ENCODE assay signal across 12 cellular contexts in the genomic region with DNA sequence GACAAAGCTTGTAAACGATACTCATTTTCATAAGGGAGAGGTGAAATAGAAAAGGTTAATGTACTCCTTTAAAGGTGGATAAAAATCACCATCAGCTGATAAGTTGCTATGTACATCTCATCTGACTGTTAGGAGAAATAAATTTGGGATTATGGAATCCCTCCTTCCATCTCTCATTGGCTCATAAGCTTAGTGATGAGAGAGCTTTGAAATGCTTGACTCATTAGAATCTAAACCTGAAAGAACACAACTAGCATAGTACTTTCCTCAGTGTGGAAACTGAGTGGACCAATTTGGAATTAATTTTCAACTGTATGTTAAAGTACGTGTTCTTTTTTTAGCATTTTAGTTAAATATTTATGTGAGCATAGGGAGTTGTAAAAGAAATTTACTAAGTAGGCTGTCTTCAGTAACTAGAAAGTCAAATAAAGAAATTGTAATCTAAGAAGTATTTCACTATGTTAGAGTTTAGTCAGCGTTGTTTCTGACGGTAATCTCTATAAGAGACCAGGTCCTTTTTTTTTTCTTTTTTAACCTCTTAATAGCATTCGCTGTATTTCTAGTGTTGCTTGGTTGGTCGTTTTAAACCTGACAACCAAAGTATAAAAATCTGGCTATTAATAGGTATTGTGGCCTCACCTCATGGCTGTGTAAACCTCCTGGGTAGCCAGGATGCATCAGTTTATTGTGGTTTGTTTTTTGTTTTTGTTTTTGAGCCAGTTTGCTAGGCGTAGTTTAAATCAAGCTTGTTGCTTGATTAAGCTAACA. TPM values are rescaled to one million over a fixed set of nuclear protein-coding genes. Genes with fewer than 3 reads are reported as not detected.
DNase-seq lines count a peak whose midpoint lies in the region; ATAC-seq and TF ChIP-seq lines count a peak whose summit lies in the region.
"Had no signal": no experiment of that assay in that cellular context is flagged by ENCODE, and none has a peak within 500 bp of the region (broad histone marks: within the 10 kb centered on the region; RNA-seq: fewer than 3 reads in every experiment).

No MANE protein-coding gene starts in this region.

- peaks cover 36% of the 10 kb centered on the region for H3K4me1 Mint-ChIP-seq in activated T-helper 1 cell treated with anti-CD3 and anti-CD28 coated beads, Interleukin-12 subunit alpha, Interleukin-12 subunit beta, Interleukin-2, Interleukin-4 antibody, amounts not matched to agents 30 ng/mL and 10 ng/mL and 1 ng/mL, durations not matched to agents 14 hours and 24 hours and 36 hours (ENCODE audit: low read depth)
- H3K4me1 Mint-ChIP-seq: CD14-positive monocyte had no signal

- no peak overlapping the region for H3K27ac ChIP-seq in right cardiac atrium (ENCODE audit: low read length)
- no peak overlapping the region for H3K27ac ChIP-seq in thyroid gland

- DNase-seq in left ventricle myocardium superior = no peak
- DNase-seq in right cardiac atrium = no peak
- no peak for DNase-seq in activated T-helper 1 cell treated with anti-CD3 and anti-CD28 coated beads, Interleukin-12 subunit alpha, Interleukin-12 subunit beta, Interleukin-2, Interleukin-4 antibody, amounts not matched to agents 30 ng/mL and 10 ng/mL and 1 ng/mL, durations not matched to agents 14 hours and 24 hours and 36 hours (ENCODE audit: low spot score)
- peak; percentile 43 to 64 for DNase-seq in foreskin fibroblast
- no peak for DNase-seq in thyroid gland
- DNase-seq in NCI-H2196 treated with DMSO at 0.1 percent for 48 hours (lab: John Stamatoyannopoulos, UW; ENCODE audit: unreplicated experiment) = no peak
- DNase-seq in NCI-H774 (lab: John Stamatoyannopoulos, UW) = no peak
- DNase-seq: activated naive CD4-positive, alpha-beta T cell; erythroblast; stomach had no signal

- H3K36me3 Mint-ChIP-seq in activated T-helper 1 cell treated with anti-CD3 and anti-CD28 coated beads, Interleukin-12 subunit alpha, Interleukin-12 subunit beta, Interleukin-2, Interleukin-4 antibody, amounts not matched to agents 30 ng/mL and 10 ng/mL and 1 ng/mL, durations not matched to agents 14 hours and 24 hours and 36 hours (ENCODE audit: low read depth) = peaks cover 52% of the 10 kb centered on the region

- H3K4me1 ChIP-seq in right cardiac atrium (ENCODE audit: control insufficient read depth, insufficient read depth, low read length) (peaks cover 1% of the 10 kb centered on the region), thyroid gland (no peaks in the 10 kb centered on the region)

- H3K4me3 ChIP-seq in right cardiac atrium (ENCODE audit: low read length) (no peak overlapping the region), foreskin fibroblast (ENCODE audit: low read depth in 1 of 2, low read length in 2 of 2) (no peak overlapping the region), thyroid gland (replicated peaks in 1 of 3) (no peak overlapping the region)
- H3K4me3 ChIP-seq: stomach had no signal

- intact Hi-C loops in left ventricle myocardium superior (cut with micrococcal nuclease) (no loop called here), right cardiac atrium (cut with DNase I) (no loop called here), thyroid gland (cut with DNase I) (no loop called here)
- intact Hi-C loops in activated T-helper 1 cell treated with anti-CD3 and anti-CD28 coated beads, Interleukin-12 subunit alpha, Interleukin-12 subunit beta, Interleukin-2, Interleukin-4 antibody, amounts not matched to agents 30 ng/mL and 10 ng/mL and 1 ng/mL, durations not matched to agents 14 hours and 24 hours and 36 hours (cut with micrococcal nuclease) = loop anchor here (5.0 kb wide), 1 partner anchor 34 kb away; the partner anchor contains the start of gene FHIP2A

- ATAC-seq in left ventricle myocardium superior (peak; percentile 64), right cardiac atrium (no peak), HG02884 (IDR thresholded peaks at IDR 0.05; ENCODE audit: unreplicated experiment) (no peak)

- peak overlapping the region; percentile 53 for H3K27ac Mint-ChIP-seq in activated T-helper 1 cell treated with anti-CD3 and anti-CD28 coated beads, Interleukin-12 subunit alpha, Interleukin-12 subunit beta, Interleukin-2, Interleukin-4 antibody, amounts not matched to agents 30 ng/mL and 10 ng/mL and 1 ng/mL, durations not matched to agents 14 hours and 24 hours and 36 hours
- H3K27ac Mint-ChIP-seq: CD14-positive monocyte had no signal

- H3K9me3 ChIP-seq in right cardiac atrium (ENCODE audit: control insufficient read depth, low read length) = no peaks in the 10 kb centered on the region
- no peaks in the 10 kb centered on the region for H3K9me3 ChIP-seq in thyroid gland
- H3K9me3 ChIP-seq: stomach had no signal

- no peak overlapping the region for H3K4me3 Mint-ChIP-seq in activated T-helper 1 cell treated with anti-CD3 and anti-CD28 coated beads, Interleukin-12 subunit alpha, Interleukin-12 subunit beta, Interleukin-2, Interleukin-4 antibody, amounts not matched to agents 30 ng/mL and 10 ng/mL and 1 ng/mL, durations not matched to agents 14 hours and 24 hours and 36 hours
- H3K4me3 Mint-ChIP-seq: CD14-positive monocyte had no signal

- WGBS in right cardiac atrium = 72% methylated on average over 7 of the region's 7 CpGs
- WGBS in thyroid gland, 2 donors = 90% methylated on average over 7 of the region's 7 CpGs

- TF ChIP-seq CTCF in foreskin fibroblast (IDR thresholded peaks at IDR 0.05; ENCODE audit: low read depth, low read length) = no peak
- no peak for TF ChIP-seq CTCF in thyroid gland (IDR thresholded peaks at IDR 0.05)

- TF ChIP-seq POLR2A in thyroid gland (IDR thresholded peaks at IDR 0.05) = no peak

- H3K27me3 Mint-ChIP-seq in activated T-helper 1 cell treated with anti-CD3 and anti-CD28 coated beads, Interleukin-12 subunit alpha, Interleukin-12 subunit beta, Interleukin-2, Interleukin-4 antibody, amounts not matched to agents 30 ng/mL and 10 ng/mL and 1 ng/mL, durations not matched to agents 14 hours and 24 hours and 36 hours (ENCODE audit: insufficient read depth) = no peaks in the 10 kb centered on the region

- H3K9me3 Mint-ChIP-seq in activated T-helper 1 cell treated with anti-CD3 and anti-CD28 coated beads, Interleukin-12 subunit alpha, Interleukin-12 subunit beta, Interleukin-2, Interleukin-4 antibody, amounts not matched to agents 30 ng/mL and 10 ng/mL and 1 ng/mL, durations not matched to agents 14 hours and 24 hours and 36 hours = no peaks in the 10 kb centered on the region
- H3K9me3 Mint-ChIP-seq: CD14-positive monocyte had no signal

- no peaks in the 10 kb centered on the region for H3K27me3 ChIP-seq in right cardiac atrium (ENCODE audit: control insufficient read depth, insufficient read depth)
- H3K27me3 ChIP-seq in thyroid gland = no peaks in the 10 kb centered on the region
- H3K27me3 ChIP-seq: stomach had no signal

- peaks cover 38 to 60% of the 10 kb centered on the region in 2 donors for H3K36me3 ChIP-seq in thyroid gland

RNA-seq across cellular contexts. Expression of gene FHIP2A, which starts 34.4 kb away (rescaled TPM):
- total RNA-seq in left ventricle myocardium superior (29.4 TPM), right cardiac atrium (10 to 100 TPM; 25.1 to 30.2 (median 27.8) TPM), thyroid gland (10 to 100 TPM; 37.8 to 52.3 (median 43.1) TPM)
- polyA plus RNA-seq in right cardiac atrium = 7.3 TPM
- 25.0 and 29.0 TPM in 2 replicates for total RNA-seq in activated T-helper 1 cell treated with anti-CD3 and anti-CD28 coated beads, Interleukin-12 subunit alpha, Interleukin-12 subunit beta, Interleukin-2, Interleukin-4 antibody, amounts not matched to agents 30 ng/mL and 10 ng/mL and 1 ng/mL, durations not matched to agents 14 hours and 24 hours and 36 hours

Comparison
In these comparisons a context has a peak if more than half of its experiments do, and no peak if none do; other contexts are left out.
1. DNase-seq: peak in foreskin fibroblast (2 of 2); none in left ventricle myocardium superior (single experiment), right cardiac atrium (0 of 3), activated T-helper 1 cell treated with anti-CD3 and anti-CD28 coated beads, Interleukin-12 subunit alpha, Interleukin-12 subunit beta, Interleukin-2, Interleukin-4 antibody, amounts not matched to agents 30 ng/mL and 10 ng/mL and 1 ng/mL, durations not matched to agents 14 hours and 24 hours and 36 hours (single experiment), thyroid gland (0 of 2), NCI-H2196 treated with DMSO at 0.1 percent for 48 hours (single experiment) and NCI-H774 (single experiment).